20 cellular contexts compared by ENCODE assay signal in genomic region chr6:75848274-75848673, GRCh38.
"Had no signal": no experiment of that assay in that cellular context is flagged by ENCODE, and none has a peak within 500 bp of the region (broad histone marks: within the 10 kb centered on the region; RNA-seq: fewer than 3 reads in every experiment).

No MANE protein-coding gene starts in this region.

- ATAC-seq: Right ventricle myocardium inferior, SK-N-SH treated with all-trans-retinoic acid at 6 μM for 48 hours had no signal

- H3K4me3 ChIP-seq: MG63, Peyer's patch, SJCRH30 had no signal

- DNase-seq: KBM-7, MG63, NCI-H1092, NCI-H1105 treated with DMSO at 0.1 percent for 48 hours, NCI-H1417 treated with DMSO at 0.1 percent for 48 hours, NCI-H146, NCI-H1694 treated with DMSO at 0.1 percent for 48 hours, NCI-H1930, NCI-H2081, NCI-H2107, NCI-H2227 treated with DMSO at 0.1 percent for 48 hours, NCI-H524 treated with DMSO at 0.1 percent for 48 hours, NCI-H69, NCI-H774, Peyer's patch, SHP77 treated with DMSO at 0.1 percent for 48 hours, SJCRH30 had no signal

- H3K27ac ChIP-seq: HL-60, Peyer's patch, SJCRH30 had no signal
